ENCODE assay signal across 12 cellular contexts in genomic region chr9:81492710-81493447, GRCh38.
A peak's percentile ranks its signal among the peaks of the same experiment; 100 is the strongest.
DNase-seq lines count a peak whose midpoint lies in the region; ATAC-seq and TF ChIP-seq lines count a peak whose summit lies in the region.
"Had no signal": no experiment of that assay in that cellular context is flagged by ENCODE, and none has a peak within 500 bp of the region (broad histone marks: within the 10 kb centered on the region; RNA-seq: fewer than 3 reads in every experiment).

No MANE protein-coding gene starts in this region.

- H3K4me1 ChIP-seq in foreskin keratinocyte: peaks cover 8% of the 10 kb centered on the region
- H3K4me1 ChIP-seq in tibial artery: peaks cover 0 to 31% (median 4%) of the 10 kb centered on the region in 4 donors

- intact Hi-C loops in tibial artery (cut with DNase I; ENCODE audit: low total_unique reads): no loop called here

- peak overlapping the region; percentile 52 for H3K27ac ChIP-seq in foreskin keratinocyte
- H3K27ac ChIP-seq in tibial artery: no peak overlapping the region
- H3K27ac ChIP-seq: HL-60, VCaP had no signal

- DNase-seq in AG09309 (ENCODE audit: low read depth): peak; percentile 88
- DNase-seq in HT1080 (ENCODE audit: low read depth): peak; percentile 93
- peak; percentile 98 to 99 for DNase-seq in foreskin keratinocyte
- no peak for DNase-seq in tibial artery
- DNase-seq: CD8-positive, alpha-beta memory T cell; NCI-H345 had no signal

- H3K36me3 ChIP-seq in tibial artery: no peaks in the 10 kb centered on the region

- ATAC-seq in SK-N-SH treated with all-trans-retinoic acid at 6 μM for 48 hours (peak; percentile 87), foreskin keratinocyte (peak; percentile 91), GM21367 (IDR thresholded peaks at IDR 0.05; ENCODE audit: unreplicated experiment) (no peak), HG02610 (IDR thresholded peaks at IDR 0.05; ENCODE audit: unreplicated experiment) (no peak), HG03378 (IDR thresholded peaks at IDR 0.05; ENCODE audit: unreplicated experiment) (no peak)

- H3K27me3 ChIP-seq in foreskin keratinocyte (no peaks in the 10 kb centered on the region), tibial artery (no peaks in the 10 kb centered on the region)

- H3K4me3 ChIP-seq in AG09309 (ENCODE audit: control insufficient read depth, low read depth, low read length) (no peak overlapping the region), tibial artery (no peak overlapping the region)

- TF ChIP-seq CTCF in AG09309 (IDR thresholded peaks at IDR 0.05; ENCODE audit: control insufficient read depth, insufficient read depth, low read depth, low read length, missing control alignments) (no peak), foreskin keratinocyte (conservative IDR thresholded peaks at IDR 0.05) (no peak), tibial artery (IDR thresholded peaks at IDR 0.05) (no peak)

- H3K9me3 ChIP-seq in tibial artery: no peaks in the 10 kb centered on the region

TF ChIP-seq in SK-N-SH treated with all-trans-retinoic acid at 6 μM for 48 hours, 23 proteins besides CTCF, POLR2A, EP300 and RAD21:
- TF ChIP-seq ESRRG (CRISPR knock-in tag; IDR thresholded peaks at IDR 0.05): no peak
- TF ChIP-seq ISL1 (CRISPR knock-in tag; IDR thresholded peaks at IDR 0.05): peak; percentile 59; the same call in 1 of the 2 replicates

Comparison
In these comparisons a context has a peak if more than half of its experiments do, and no peak if none do; other contexts are left out.
1. DNase-seq: peak in AG09309 (single experiment), HT1080 (single experiment) and foreskin keratinocyte (2 of 2); none in tibial artery (0 of 2).
2. ATAC-seq: peak in SK-N-SH treated with all-trans-retinoic acid at 6 μM for 48 hours (single experiment) and foreskin keratinocyte (single experiment); none in GM21367 (single experiment), HG02610 (single experiment) and HG03378 (single experiment).